23 cellular contexts compared by ENCODE assay signal in the genomic region with DNA sequence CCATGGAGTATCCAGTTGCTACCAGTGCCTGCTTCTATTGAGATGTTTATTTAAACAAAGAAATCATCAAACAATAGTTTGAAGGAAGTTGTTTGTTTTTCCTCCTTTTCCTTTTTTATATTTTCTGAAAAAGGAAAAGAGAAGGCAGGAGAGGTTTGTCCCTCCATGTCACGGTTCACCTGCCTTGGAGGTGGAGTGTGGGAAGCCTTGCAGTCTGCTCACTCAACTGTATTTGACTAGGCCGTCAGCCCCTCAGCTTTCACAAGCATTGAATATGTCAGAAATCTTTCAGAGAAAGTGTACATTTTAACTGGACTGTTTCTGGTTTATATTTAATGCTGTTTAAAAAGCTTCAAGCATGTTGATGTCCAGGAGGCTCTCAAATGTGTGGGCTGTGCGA.
"Had no signal": no experiment of that assay in that cellular context is flagged by ENCODE, and none has a peak within 500 bp of the region (broad histone marks: within the 10 kb centered on the region; RNA-seq: fewer than 3 reads in every experiment).

No MANE protein-coding gene starts in this region.

- H3K9me3 ChIP-seq: esophagus squamous epithelium, heart right ventricle, left ventricle myocardium inferior, neutrophil, sigmoid colon, upper lobe of left lung, vagina had no signal

- H3K4me3 ChIP-seq: esophagus squamous epithelium, heart right ventricle, left ventricle myocardium inferior, lung, sigmoid colon, upper lobe of left lung, vagina had no signal

- H3K27ac ChIP-seq: esophagus squamous epithelium, heart right ventricle, left ventricle myocardium inferior, neutrophil, sigmoid colon, upper lobe of left lung, vagina had no signal

- ATAC-seq: activated naive CD8-positive, alpha-beta T cell treated with anti-CD3 and anti-CD28 coated beads, Interleukin-2, amount 50 U/mL, for 24 hours; activated T-cell treated with anti-CD3 and anti-CD28 coated beads, Interleukin-2, amount 50 U/mL, for 4 hours; activated T-helper 17 cell treated with anti-CD3 and anti-CD28 coated beads, Interleukin-2, amount 50 U/mL, for 72 hours; heart right ventricle; natural killer cell; stimulated activated effector memory CD8-positive, alpha-beta T cell treated with anti-CD3 and anti-CD28 coated beads, Interleukin-12 subunit alpha, Interleukin-12 subunit beta, amount 100 ng/mL, for 72 hours; WTC11 had no signal

- H3K27me3 ChIP-seq: esophagus squamous epithelium, heart right ventricle, neutrophil, sigmoid colon, upper lobe of left lung, vagina had no signal

- DNase-seq: activated CD4-positive, alpha-beta memory T cell treated with anti-CD3 and anti-CD28 coated beads, Interleukin-2, amount 10 ng/mL, durations not matched to agents 7 days and 5 days; activated CD4-positive, alpha-beta T cell treated with anti-CD3 and anti-CD28 coated beads for 1 hour; activated CD4-positive, alpha-beta T cell treated with anti-CD3 and anti-CD28 coated beads, Interleukin-2, amount 10 ng/mL, durations not matched to agents 7 days and 5 days; activated naive CD8-positive, alpha-beta T cell treated with anti-CD3 and anti-CD28 coated beads, Interleukin-2, amount 50 U/mL, for 24 hours; activated T-cell treated with anti-CD3 and anti-CD28 coated beads, Interleukin-2, amount 50 U/mL, for 4 hours; esophagus squamous epithelium; foreskin melanocyte; heart right ventricle; kidney glomerular epithelial cell; left ventricle myocardium inferior; mesendoderm; natural killer cell; sigmoid colon; small intestine; stimulated activated CD4-positive, alpha-beta T cell treated with anti-CD3 and anti-CD28 coated beads, Interleukin-4, amount 100 ng/mL, for 24 hours; T-helper 2 cell; upper lobe of left lung had no signal

- H3K36me3 ChIP-seq: esophagus squamous epithelium, heart right ventricle, left ventricle myocardium inferior, neutrophil, sigmoid colon, upper lobe of left lung, vagina had no signal
